8 cellular contexts compared by ENCODE assay signal in the genomic region with DNA sequence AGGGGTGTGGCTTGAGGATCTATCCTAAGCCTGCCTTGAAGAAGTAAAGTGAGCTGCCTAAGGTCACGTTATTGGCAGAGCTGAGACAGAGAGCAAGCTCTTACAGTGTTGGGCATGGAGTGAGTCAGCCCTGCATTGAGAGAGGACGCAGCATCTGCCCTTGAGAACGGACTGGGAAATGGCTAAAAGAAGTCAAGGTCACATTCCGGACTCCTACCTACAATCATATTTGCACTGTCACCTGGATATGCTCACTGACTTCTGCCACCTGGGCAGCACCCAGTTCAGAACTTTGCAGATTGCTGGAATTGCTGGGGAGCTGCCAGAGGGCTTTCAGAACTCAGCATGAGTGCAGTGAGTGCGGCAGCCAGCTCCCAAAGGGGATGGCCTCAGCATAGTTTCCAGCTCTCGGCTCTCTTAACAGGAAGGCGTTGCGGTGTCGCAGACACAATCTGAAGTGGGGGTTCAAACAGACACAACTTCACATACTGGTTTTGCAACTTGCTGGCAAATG.
A peak's percentile ranks its signal among the peaks of the same experiment; 100 is the strongest.
DNase-seq lines count a peak whose midpoint lies in the region; ATAC-seq and TF ChIP-seq lines count a peak whose summit lies in the region.

No MANE protein-coding gene starts in this region.

- DNase-seq in HPDE6-E6E7 (ENCODE audit: extremely low spot score) = peak; percentile 41
- peak; percentile 80 for DNase-seq in SKM-1 treated with dmso at 0.1 percent for 144 hours (lab: John Stamatoyannopoulos, UW; ENCODE audit: unreplicated experiment)
- DNase-seq in glomerular visceral epithelial cell (ENCODE audit: extremely low spot score) = peak; percentile 63
- DNase-seq in progenitor cell of endocrine pancreas (ENCODE audit: low spot score, unreplicated experiment) = no peak
- no peak for DNase-seq in activated CD4-positive, alpha-beta memory T cell treated with anti-CD3 and anti-CD28 coated beads for 36 hours
- DNase-seq in NCI-H524 treated with DMSO at 0.1 percent for 48 hours (lab: John Stamatoyannopoulos, UW) = no peak

- no peaks in the 10 kb centered on the region for H3K36me3 Mint-ChIP-seq in progenitor cell of endocrine pancreas (ENCODE audit: insufficient read depth)
- no peaks in the 10 kb centered on the region for H3K36me3 Mint-ChIP-seq in activated CD4-positive, alpha-beta memory T cell treated with anti-CD3 and anti-CD28 coated beads for 36 hours

- no peak for TF ChIP-seq CTCF in progenitor cell of endocrine pancreas (IDR thresholded peaks at IDR 0.05; ENCODE audit: unreplicated experiment)

- H3K27ac Mint-ChIP-seq in progenitor cell of endocrine pancreas = peak overlapping the region; percentile 46
- no peak overlapping the region for H3K27ac Mint-ChIP-seq in activated CD4-positive, alpha-beta memory T cell treated with anti-CD3 and anti-CD28 coated beads for 36 hours

- H3K4me3 Mint-ChIP-seq in progenitor cell of endocrine pancreas (ENCODE audit: low read depth) = no peak overlapping the region
- no peak overlapping the region for H3K4me3 Mint-ChIP-seq in activated CD4-positive, alpha-beta memory T cell treated with anti-CD3 and anti-CD28 coated beads for 36 hours

- H3K4me1 Mint-ChIP-seq in progenitor cell of endocrine pancreas (ENCODE audit: low read depth) = peaks cover 18% of the 10 kb centered on the region
- peaks cover 20% of the 10 kb centered on the region for H3K4me1 Mint-ChIP-seq in activated CD4-positive, alpha-beta memory T cell treated with anti-CD3 and anti-CD28 coated beads for 36 hours (ENCODE audit: low read depth)

- POLR2A ChIA-PET in activated CD4-positive, alpha-beta memory T cell treated with anti-CD3 and anti-CD28 coated beads for 36 hours (lab: Charles Lee) = no interaction called here

- peaks cover 12% of the 10 kb centered on the region for H3K27me3 Mint-ChIP-seq in progenitor cell of endocrine pancreas
- H3K27me3 Mint-ChIP-seq in activated CD4-positive, alpha-beta memory T cell treated with anti-CD3 and anti-CD28 coated beads for 36 hours = no peaks in the 10 kb centered on the region

- intact Hi-C loops in activated CD4-positive, alpha-beta memory T cell treated with anti-CD3 and anti-CD28 coated beads for 36 hours (cut with micrococcal nuclease) = no loop called here

- H3K9me3 Mint-ChIP-seq in progenitor cell of endocrine pancreas (ENCODE audit: low read depth) = no peaks in the 10 kb centered on the region
- H3K9me3 Mint-ChIP-seq in activated CD4-positive, alpha-beta memory T cell treated with anti-CD3 and anti-CD28 coated beads for 36 hours = no peaks in the 10 kb centered on the region

- ATAC-seq in HG02938 (IDR thresholded peaks at IDR 0.05; ENCODE audit: unreplicated experiment) (no peak), HG02588 (IDR thresholded peaks at IDR 0.05; ENCODE audit: unreplicated experiment) (no peak)

- CTCF ChIA-PET in activated CD4-positive, alpha-beta memory T cell treated with anti-CD3 and anti-CD28 coated beads for 36 hours (lab: Charles Lee) = interaction anchor here (0.9 to 1.5 kb wide), 2 partner anchors 13 to 339 kb away, joined by 3 read pairs; no protein-coding TSS in a partner anchor

Comparison
In these comparisons a context has a peak if more than half of its experiments do, and no peak if none do; other contexts are left out.
1. DNase-seq: peak in HPDE6-E6E7 (single experiment), SKM-1 treated with dmso at 0.1 percent for 144 hours (single experiment) and glomerular visceral epithelial cell (single experiment); none in progenitor cell of endocrine pancreas (single experiment), activated CD4-positive, alpha-beta memory T cell treated with anti-CD3 and anti-CD28 coated beads for 36 hours (single experiment) and NCI-H524 treated with DMSO at 0.1 percent for 48 hours (single experiment).